In the genomic region with DNA sequence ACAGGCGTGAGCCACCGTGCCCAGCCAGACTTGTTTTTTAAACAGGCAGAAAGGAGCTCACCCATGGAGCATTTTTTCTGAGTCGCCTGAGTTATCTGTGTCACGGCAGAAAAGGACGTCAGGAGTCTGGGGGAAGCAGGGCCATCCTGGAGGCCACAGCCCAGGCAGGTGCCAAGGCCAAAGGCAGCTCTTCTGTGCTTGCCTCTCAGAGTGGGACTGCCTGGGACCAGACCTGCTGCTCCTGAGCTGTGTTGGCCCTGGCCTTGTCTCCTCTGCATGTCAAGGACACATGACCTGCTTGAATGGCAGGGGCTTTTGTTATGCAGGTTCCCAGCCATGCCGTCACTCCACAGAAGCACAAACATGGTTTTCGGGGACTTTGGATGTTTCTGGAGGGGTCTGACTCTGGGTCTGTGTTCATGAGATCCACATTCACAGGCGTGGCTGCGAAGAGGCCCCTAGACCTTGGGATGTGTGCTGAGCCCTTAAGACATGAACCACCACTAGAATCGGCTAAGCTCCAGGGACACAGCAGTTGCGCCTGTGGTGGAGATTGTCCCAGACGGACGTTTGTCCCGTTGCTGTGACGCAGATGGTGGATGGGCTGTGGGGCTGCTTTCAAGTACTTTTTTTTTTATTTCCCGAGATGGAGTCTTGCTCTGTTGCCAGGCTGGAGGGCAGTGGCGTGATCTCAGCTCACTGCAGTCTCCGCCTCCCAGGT, we compare ENCODE assay signal across 15 cellular contexts. TPM values are rescaled to one million over a fixed set of nuclear protein-coding genes. Genes with fewer than 3 reads are reported as not detected.
DNase-seq lines count a peak whose midpoint lies in the region; ATAC-seq and TF ChIP-seq lines count a peak whose summit lies in the region.
"Had no signal": no experiment of that assay in that cellular context is flagged by ENCODE, and none has a peak within 500 bp of the region (broad histone marks: within the 10 kb centered on the region; RNA-seq: fewer than 3 reads in every experiment).

No MANE protein-coding gene starts in this region.

- TF ChIP-seq CTCF in DOHH2 (IDR thresholded peaks at IDR 0.05; ENCODE audit: low read depth, low read length, poor library complexity, severe bottlenecking) (no peak), VCaP (conservative IDR thresholded peaks at IDR 0.05) (no peak), cardiac muscle cell (IDR thresholded peaks at IDR 0.05; ENCODE audit: low read depth, low read length) (no peak), prostate gland (IDR thresholded peaks at IDR 0.05) (no peak)

- intact Hi-C loops in prostate gland (cut with DNase I): loop anchor here (5.0 kb wide), 2 partner anchors 56 to 201 kb away; no protein-coding TSS in a partner anchor

- WGBS in prostate gland: 88% methylated on average over 18 of the region's 18 CpGs

- peak overlapping the region; percentile 69 for H3K4me2 ChIP-seq in DOHH2 (ENCODE audit: low read length)

- peaks cover 35% of the 10 kb centered on the region for H3K4me1 Mint-ChIP-seq in activated T-cell treated with anti-CD3 and anti-CD28 coated beads, Interleukin-2, amount 50 U/mL, for 72 hours (ENCODE audit: low read depth)

- H3K9me2 ChIP-seq in DOHH2 (replicated peaks; ENCODE audit: control insufficient read depth, low read length): no peaks in the 10 kb centered on the region

- H3K4me3 ChIP-seq in DOHH2 (ENCODE audit: low read length) (peak overlapping the region; percentile 54), cardiac muscle cell (no peak overlapping the region), prostate gland (no peak overlapping the region)
- H3K4me3 ChIP-seq: MG63 had no signal

- H4K20me1 ChIP-seq in DOHH2 (ENCODE audit: control insufficient read depth, insufficient read depth, low read depth, low read length): peaks cover 15% of the 10 kb centered on the region

- no peak for ATAC-seq in activated T-cell treated with anti-CD3 and anti-CD28 coated beads, Interleukin-2, amount 50 U/mL, for 72 hours (replicated peaks in 1 of 2)
- ATAC-seq: T-cell had no signal

- peaks cover 93% of the 10 kb centered on the region for H3K79me2 ChIP-seq in DOHH2 (ENCODE audit: control insufficient read depth, low read length)

- H3F3A ChIP-seq in DOHH2 (ENCODE audit: control insufficient read depth, insufficient read depth): peaks cover 11% of the 10 kb centered on the region

- H3K9me3 ChIP-seq in DOHH2 (ENCODE audit: control insufficient read depth, insufficient read depth, low read length): no peaks in the 10 kb centered on the region
- no peaks in the 10 kb centered on the region for H3K9me3 ChIP-seq in cardiac muscle cell (ENCODE audit: low read depth)
- H3K9me3 ChIP-seq in prostate gland: no peaks in the 10 kb centered on the region
- H3K9me3 ChIP-seq: MG63 had no signal

- H3K27me3 Mint-ChIP-seq in activated T-cell treated with anti-CD3 and anti-CD28 coated beads, Interleukin-2, amount 50 U/mL, for 72 hours (ENCODE audit: low read depth): no peaks in the 10 kb centered on the region
- H3K27me3 Mint-ChIP-seq: T-cell had no signal

- no peaks in the 10 kb centered on the region for H3K9me3 Mint-ChIP-seq in activated T-cell treated with anti-CD3 and anti-CD28 coated beads, Interleukin-2, amount 50 U/mL, for 72 hours
- H3K9me3 Mint-ChIP-seq: activated naive CD4-positive, alpha-beta T cell treated with anti-CD3 and anti-CD28 coated beads for 36 hours; T-cell had no signal

- DNase-seq in cardiac muscle cell (ENCODE audit: low read depth in 1 of 2, low spot score in 1 of 2) (no peak), prostate gland (ENCODE audit: low spot score) (no peak), H4 (ENCODE audit: low spot score) (no peak), NCI-H1417 (lab: John Stamatoyannopoulos, UW) (no peak)
- DNase-seq in stimulated activated CD4-positive, alpha-beta T cell treated with anti-CD3 and anti-CD28 coated beads, Interleukin-1b, Interleukin-23, amount 100 ng/mL, for 48 hours: no peak
- DNase-seq in activated T-cell treated with anti-CD3 and anti-CD28 coated beads, Interleukin-2, amount 50 U/mL, for 72 hours: no peak
- DNase-seq: activated CD4-positive, CD25-positive, alpha-beta regulatory T cell; activated naive CD4-positive, alpha-beta T cell treated with anti-CD3 and anti-CD28 coated beads for 36 hours; MG63; NCI-H2081; NCI-H748 treated with DMSO at 0.1 percent for 48 hours; stimulated activated CD4-positive, alpha-beta T cell treated with anti-CD3 and anti-CD28 coated beads, Interleukin-15, amount 100 ng/mL, for 24 hours; T-cell had no signal

- no peak for TF ChIP-seq POLR2A in prostate gland (IDR thresholded peaks at IDR 0.05)

- H3K4me1 ChIP-seq in DOHH2 (ENCODE audit: control insufficient read depth, low read length) (peaks cover 58% of the 10 kb centered on the region), cardiac muscle cell (ENCODE audit: low read depth) (peaks cover 22% of the 10 kb centered on the region), prostate gland (replicated peaks) (peaks cover 6% of the 10 kb centered on the region)

- no peaks in the 10 kb centered on the region for H3K36me3 Mint-ChIP-seq in activated T-cell treated with anti-CD3 and anti-CD28 coated beads, Interleukin-2, amount 50 U/mL, for 72 hours (ENCODE audit: insufficient read depth in 2 of 2)
- H3K36me3 Mint-ChIP-seq: T-cell had no signal

- H3K27me3 ChIP-seq in DOHH2 (ENCODE audit: control insufficient read depth, low read length): no peaks in the 10 kb centered on the region
- no peaks in the 10 kb centered on the region for H3K27me3 ChIP-seq in cardiac muscle cell
- no peaks in the 10 kb centered on the region for H3K27me3 ChIP-seq in prostate gland (replicated peaks; ENCODE audit: insufficient read depth)
- H3K27me3 ChIP-seq: MG63 had no signal

- peak overlapping the region; percentile 70 for H3K27ac ChIP-seq in DOHH2 (ENCODE audit: low read depth, low read length)
- peak overlapping the region; percentile 64 for H3K27ac ChIP-seq in VCaP
- peak overlapping the region; percentile 5 for H3K27ac ChIP-seq in cardiac muscle cell
- peak overlapping the region; percentile 63 for H3K27ac ChIP-seq in prostate gland

- H3K36me3 ChIP-seq in DOHH2 (ENCODE audit: control insufficient read depth, low read length) (peaks cover 7% of the 10 kb centered on the region; the same call in 1 of the 2 replicates), cardiac muscle cell (no peaks in the 10 kb centered on the region), prostate gland (no peaks in the 10 kb centered on the region)

- no peak overlapping the region for H3K4me3 Mint-ChIP-seq in activated T-cell treated with anti-CD3 and anti-CD28 coated beads, Interleukin-2, amount 50 U/mL, for 72 hours
- H3K4me3 Mint-ChIP-seq: activated naive CD4-positive, alpha-beta T cell treated with anti-CD3 and anti-CD28 coated beads for 36 hours; T-cell had no signal

- H3K27ac Mint-ChIP-seq in activated T-cell treated with anti-CD3 and anti-CD28 coated beads, Interleukin-2, amount 50 U/mL, for 72 hours: no peak overlapping the region
- H3K27ac Mint-ChIP-seq: activated naive CD4-positive, alpha-beta T cell treated with anti-CD3 and anti-CD28 coated beads for 36 hours had no signal

RNA-seq across cellular contexts. Expression of gene FOXK2, which starts 33.8 kb away (rescaled TPM):
- total RNA-seq in cardiac muscle cell: 44.5 and 63.0 TPM in 2 replicates
- 22.0 and 26.7 TPM in 2 replicates for polyA plus RNA-seq in cardiac muscle cell
- 10 to 100 TPM; 47.9 to 85.5 TPM for total RNA-seq in prostate gland
- 26.1 and 34.0 TPM in 2 replicates for total RNA-seq in H4 (2014; rRNA removed; shearing (Covaris generic))
- 10 to 100 TPM; 59.9 to 61.0 TPM for total RNA-seq in activated T-cell treated with anti-CD3 and anti-CD28 coated beads, Interleukin-2, amount 50 U/mL, for 72 hours

Comparison
In these comparisons a context has a peak if more than half of its experiments do, and no peak if none do; other contexts are left out.
1. H3K27ac ChIP-seq: peak in every context shown above with its lines; median percentile 70 in DOHH2; 64 in VCaP; 63 in prostate gland; 5 in cardiac muscle cell.